In the genomic region with DNA sequence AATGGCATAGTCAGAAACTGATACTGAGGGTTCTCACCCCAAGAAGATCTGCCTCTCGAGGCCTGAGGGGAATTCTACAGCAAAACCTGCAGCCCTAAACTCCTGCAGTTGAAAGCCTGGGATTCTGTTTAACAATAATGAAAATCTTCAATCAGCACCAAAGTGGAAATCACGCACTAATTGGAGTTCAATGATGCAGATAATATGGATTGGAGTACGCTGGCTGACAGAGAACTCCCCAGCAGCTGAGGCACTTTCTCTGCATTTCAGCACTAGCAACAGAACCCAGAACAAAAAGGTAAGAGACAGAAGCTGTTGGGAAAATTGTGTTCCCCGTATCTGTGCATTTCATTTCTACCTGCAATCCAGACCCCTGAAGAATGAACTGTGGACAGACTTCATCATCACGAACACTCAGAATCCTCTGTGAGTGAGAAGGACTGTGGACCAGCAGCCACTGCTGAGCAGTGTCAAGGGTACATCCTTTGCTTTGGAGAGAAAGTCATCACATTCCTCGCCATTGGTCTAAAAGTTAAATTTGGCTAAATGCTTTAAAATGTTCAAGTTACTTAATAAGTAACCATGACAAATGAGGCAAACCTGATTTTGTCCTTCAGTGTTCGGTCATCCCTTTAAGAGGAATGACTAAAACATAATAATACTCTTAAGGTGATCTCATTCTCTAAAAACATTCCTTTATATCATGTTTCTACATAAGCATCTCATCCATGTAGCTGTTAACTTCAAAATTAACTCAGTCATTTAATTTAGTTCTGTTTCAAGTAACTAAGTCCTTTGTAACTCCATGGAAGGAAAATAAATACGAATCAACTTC, we compare ENCODE assay signal across 1 cellular context.
TF ChIP-seq lines count a peak whose summit lies in the region.

No MANE protein-coding gene starts in this region.

TF ChIP-seq in A549, 52 proteins besides CTCF, POLR2A, EP300 and RAD21 (continued from another document):
- TF ChIP-seq REST (IDR thresholded peaks at IDR 0.05) (no peak), ZC3H11A (IDR thresholded peaks at IDR 0.05) (no peak), POLR2AphosphoS2 (conservative IDR thresholded peaks at IDR 0.05; ENCODE audit: low read length) (no peak), MAFK (IDR thresholded peaks at IDR 0.05; ENCODE audit: partially characterized antibody) (no peak), HOXB13 (CRISPR knock-in tag; IDR thresholded peaks at IDR 0.05; ENCODE audit: low read depth) (no peak), HOXB5 (CRISPR knock-in tag; IDR thresholded peaks at IDR 0.05) (no peak), NPAS2 (CRISPR knock-in tag; IDR thresholded peaks at IDR 0.05; ENCODE audit: borderline replicate concordance) (no peak), NFE2L2 (conservative IDR thresholded peaks at IDR 0.05; ENCODE audit: low read length) (no peak)
